In the genomic region with DNA sequence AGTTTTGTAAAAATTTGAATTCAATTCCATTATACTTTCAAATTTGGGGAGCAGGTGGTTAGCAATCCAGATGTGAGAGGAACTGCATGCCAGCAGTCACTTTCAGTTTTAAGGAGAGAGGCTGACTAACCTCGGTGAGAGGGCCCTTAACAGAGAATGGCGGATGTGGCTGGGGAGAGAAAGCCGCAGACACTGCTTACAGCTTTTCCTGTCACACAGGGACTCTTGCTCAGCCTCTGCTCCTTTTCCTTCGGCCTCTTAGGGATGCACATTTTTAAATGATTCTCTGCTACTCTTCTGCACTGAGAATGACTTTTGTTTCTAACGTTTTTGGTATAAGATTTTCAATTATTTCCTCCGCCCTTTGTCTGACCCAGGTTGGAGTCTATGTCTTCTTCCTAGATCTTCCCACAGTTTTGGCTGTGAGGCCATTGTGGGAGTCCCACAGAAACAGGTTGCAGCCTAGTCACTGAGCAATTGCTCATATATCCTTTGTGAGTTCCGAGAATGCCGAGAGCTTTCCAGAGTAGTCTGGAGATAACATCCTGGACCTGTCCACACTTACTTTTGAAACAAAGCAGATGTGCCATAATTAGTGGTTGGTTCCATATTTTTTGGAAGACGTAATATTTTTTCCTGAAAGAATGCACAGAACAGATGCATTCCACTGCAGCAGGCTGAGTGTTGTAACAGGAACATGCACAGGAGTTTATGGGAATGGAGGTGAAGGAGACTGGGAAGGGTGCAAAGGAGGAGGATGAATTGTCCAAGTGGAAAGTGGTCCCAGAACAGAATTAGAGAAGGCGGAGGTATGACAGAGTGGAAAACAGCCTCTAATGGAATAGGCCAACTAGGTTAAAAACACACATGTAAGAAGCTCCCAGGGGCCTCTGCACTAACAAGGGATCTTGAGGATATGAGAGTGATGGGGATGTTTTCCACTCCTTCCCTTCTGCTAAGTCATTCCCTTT, we compare ENCODE assay signal across 8 cellular contexts.
DNase-seq lines count a peak whose midpoint lies in the region; ATAC-seq and TF ChIP-seq lines count a peak whose summit lies in the region.

No MANE protein-coding gene starts in this region.

- peaks cover 2% of the 10 kb centered on the region for H3K36me3 Mint-ChIP-seq in activated naive CD8-positive, alpha-beta T cell treated with anti-CD3 and anti-CD28 coated beads for 36 hours
- no peaks in the 10 kb centered on the region for H3K36me3 Mint-ChIP-seq in natural killer cell treated with Interleukin-12 subunit alpha and Interleukin-12 subunit beta and Interleukin-15 and Interleukin-18, amount 100 ng/mL, for 72 hours

- H3K27ac ChIP-seq in tibial artery = peak overlapping the region; percentile 45 to 53

- intact Hi-C loops in tibial artery (cut with DNase I; ENCODE audit: low total_unique reads) = no loop called here

- peaks cover 37% of the 10 kb centered on the region for H3K4me1 Mint-ChIP-seq in activated naive CD8-positive, alpha-beta T cell treated with anti-CD3 and anti-CD28 coated beads for 36 hours
- H3K4me1 Mint-ChIP-seq in natural killer cell treated with Interleukin-12 subunit alpha and Interleukin-12 subunit beta and Interleukin-15 and Interleukin-18, amount 100 ng/mL, for 72 hours (ENCODE audit: low read depth in 2 of 2) = peaks cover 39 to 49% of the 10 kb centered on the region in 2 donors

- peak overlapping the region; percentile 26 for H3K4me3 Mint-ChIP-seq in activated naive CD8-positive, alpha-beta T cell treated with anti-CD3 and anti-CD28 coated beads for 36 hours
- peak overlapping the region; percentile 77 for H3K4me3 Mint-ChIP-seq in natural killer cell treated with Interleukin-12 subunit alpha and Interleukin-12 subunit beta and Interleukin-15 and Interleukin-18, amount 100 ng/mL, for 72 hours

- no peak overlapping the region for H3K4me3 ChIP-seq in tibial artery

- peak; percentile 37 for DNase-seq in RPMI8226
- DNase-seq in activated naive CD8-positive, alpha-beta T cell treated with anti-CD3 and anti-CD28 coated beads for 36 hours = peak; percentile 77
- DNase-seq in natural killer cell treated with Interleukin-12 subunit alpha and Interleukin-12 subunit beta and Interleukin-15 and Interleukin-18, amount 100 ng/mL, for 72 hours (ENCODE audit: low spot score) = peak; percentile 94
- no peak for DNase-seq in tibial artery
- no peak for DNase-seq in NCI-H1048 (lab: John Stamatoyannopoulos, UW)
- DNase-seq in NCI-H1436 (lab: John Stamatoyannopoulos, UW) = no peak

- ATAC-seq in GM18505 (IDR thresholded peaks at IDR 0.05; ENCODE audit: unreplicated experiment) (peak; percentile 99), HG02678 (IDR thresholded peaks at IDR 0.05; ENCODE audit: unreplicated experiment) (peak; percentile 99)
- ATAC-seq in natural killer cell treated with Interleukin-12 subunit alpha and Interleukin-12 subunit beta and Interleukin-15 and Interleukin-18, amount 100 ng/mL, for 72 hours = peak; percentile 98

- H3K9me3 ChIP-seq in tibial artery = no peaks in the 10 kb centered on the region

- no peak for TF ChIP-seq CTCF in tibial artery (IDR thresholded peaks at IDR 0.05)

- H3K36me3 ChIP-seq in tibial artery = no peaks in the 10 kb centered on the region

- H3K9me3 Mint-ChIP-seq in activated naive CD8-positive, alpha-beta T cell treated with anti-CD3 and anti-CD28 coated beads for 36 hours = no peaks in the 10 kb centered on the region
- H3K9me3 Mint-ChIP-seq in natural killer cell treated with Interleukin-12 subunit alpha and Interleukin-12 subunit beta and Interleukin-15 and Interleukin-18, amount 100 ng/mL, for 72 hours = no peaks in the 10 kb centered on the region

- H3K27ac Mint-ChIP-seq in activated naive CD8-positive, alpha-beta T cell treated with anti-CD3 and anti-CD28 coated beads for 36 hours = peak overlapping the region; percentile 85
- peak overlapping the region; percentile 60 to 65 for H3K27ac Mint-ChIP-seq in natural killer cell treated with Interleukin-12 subunit alpha and Interleukin-12 subunit beta and Interleukin-15 and Interleukin-18, amount 100 ng/mL, for 72 hours

- H3K4me1 ChIP-seq in tibial artery = peaks cover 0 to 54% (median 29%) of the 10 kb centered on the region in 4 donors

- no peaks in the 10 kb centered on the region for H3K27me3 ChIP-seq in tibial artery

- TF ChIP-seq POLR2A in GM18505 (IDR thresholded peaks at IDR 0.05; ENCODE audit: borderline replicate concordance, extremely low read depth, insufficient read depth, insufficient read length) = no peak

- H3K27me3 Mint-ChIP-seq in activated naive CD8-positive, alpha-beta T cell treated with anti-CD3 and anti-CD28 coated beads for 36 hours = no peaks in the 10 kb centered on the region
- H3K27me3 Mint-ChIP-seq in natural killer cell treated with Interleukin-12 subunit alpha and Interleukin-12 subunit beta and Interleukin-15 and Interleukin-18, amount 100 ng/mL, for 72 hours = peaks cover 0 to 10% of the 10 kb centered on the region in 2 donors

Comparison
In these comparisons a context has a peak if more than half of its experiments do, and no peak if none do; other contexts are left out.
1. DNase-seq: peak in RPMI8226 (single experiment), activated naive CD8-positive, alpha-beta T cell treated with anti-CD3 and anti-CD28 coated beads for 36 hours (single experiment) and natural killer cell treated with Interleukin-12 subunit alpha and Interleukin-12 subunit beta and Interleukin-15 and Interleukin-18, amount 100 ng/mL, for 72 hours (single experiment); none in tibial artery (0 of 2), NCI-H1048 (single experiment) and NCI-H1436 (single experiment).
2. Peak in every context shown above with its lines, with median percentiles within 50 percentile points of each other: ATAC-seq.